26 cellular contexts compared by ENCODE assay signal in the genomic region with DNA sequence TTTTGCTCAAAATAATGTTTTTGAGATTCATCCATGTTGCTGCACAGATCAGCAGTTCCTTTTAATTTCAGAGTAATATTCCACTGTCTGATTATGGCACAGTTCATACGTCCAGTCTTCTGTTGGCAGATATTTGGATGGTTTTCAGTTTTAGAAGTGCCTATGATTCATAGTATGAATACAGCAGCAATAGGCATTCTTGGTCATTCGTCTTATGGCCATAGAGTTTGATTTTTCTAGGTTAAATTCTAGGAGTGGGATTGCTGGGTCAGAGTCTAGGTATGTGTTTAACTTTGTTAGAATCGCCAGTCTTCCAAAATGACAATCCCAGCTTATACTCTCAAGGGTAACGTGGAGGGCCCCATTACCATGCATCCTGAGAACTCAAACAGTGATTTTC. TPM values are rescaled to one million over a fixed set of nuclear protein-coding genes. Genes with fewer than 3 reads are reported as not detected.
DNase-seq lines count a peak whose midpoint lies in the region; ATAC-seq and TF ChIP-seq lines count a peak whose summit lies in the region.
"Had no signal": no experiment of that assay in that cellular context is flagged by ENCODE, and none has a peak within 500 bp of the region (broad histone marks: within the 10 kb centered on the region; RNA-seq: fewer than 3 reads in every experiment).

No MANE protein-coding gene starts in this region.

- H3K9me3 ChIP-seq in fibroblast of lung (ENCODE audit: control insufficient read depth, insufficient read depth, low read depth, low read length): no peaks in the 10 kb centered on the region
- H3K9me3 ChIP-seq: prostate gland had no signal

- no peak overlapping the region for H3K4me3 Mint-ChIP-seq in osteocyte (ENCODE audit: unreplicated experiment)
- H3K4me3 Mint-ChIP-seq: activated naive CD8-positive, alpha-beta T cell treated with anti-CD3 and anti-CD28 coated beads, Interleukin-2, amount 10 ng/mL, durations not matched to agents 7 days and 5 days; activated T-helper 17 cell treated with anti-CD3 and anti-CD28 coated beads, Interleukin-2, amount 50 U/mL, for 72 hours; mesothelial cell of epicardium; natural killer cell had no signal

- H3K4me2 ChIP-seq in fibroblast of lung (ENCODE audit: extremely low read depth, insufficient read depth, low read length): peak overlapping the region; percentile 72

- no peak for ATAC-seq in GM19324 (IDR thresholded peaks at IDR 0.05; ENCODE audit: low FRiP score, unreplicated experiment)
- ATAC-seq: activated T-helper 17 cell treated with anti-CD3 and anti-CD28 coated beads, Interleukin-2, amount 50 U/mL, for 72 hours; natural killer cell had no signal

- H4K20me1 ChIP-seq in fibroblast of lung (ENCODE audit: control insufficient read depth, extremely low read depth, insufficient read depth, low read length): no peaks in the 10 kb centered on the region

- no peaks in the 10 kb centered on the region for H3K36me3 ChIP-seq in fibroblast of lung (ENCODE audit: control insufficient read depth, insufficient read depth, low read length)
- H3K36me3 ChIP-seq: cardiac muscle cell, prostate gland, tibial artery had no signal

- TF ChIP-seq CTCF in fibroblast of lung (conservative IDR thresholded peaks at IDR 0.05 in 1 of 2, IDR thresholded peaks at IDR 0.05 in 1 of 2; ENCODE audit: low read depth in 1 of 2, low read length in 2 of 2) (no peak), osteocyte (IDR thresholded peaks at IDR 0.05) (no peak)

- no peaks in the 10 kb centered on the region for H3K79me2 ChIP-seq in fibroblast of lung (ENCODE audit: control insufficient read depth, insufficient read depth, low read length)

- H3K9me3 Mint-ChIP-seq in osteocyte (ENCODE audit: unreplicated experiment): peaks cover 5% of the 10 kb centered on the region
- H3K9me3 Mint-ChIP-seq: natural killer cell had no signal

- H3K27ac ChIP-seq in fibroblast of lung (ENCODE audit: insufficient read depth, low read length): peak overlapping the region; percentile 85
- H3K27ac ChIP-seq: cardiac muscle cell, prostate gland, tibial artery had no signal

- DNase-seq in HCEC 1CT (peak; percentile 59), amniotic epithelial cell (ENCODE audit: low read depth) (peak; percentile 61), fibroblast of lung (ENCODE audit: low read depth in 2 of 2) (peak; percentile 55 to 79), osteocyte (ENCODE audit: extremely low spot score, unreplicated experiment) (no peak), 8988T (no peak), NCI-H2196 treated with DMSO at 0.1 percent for 48 hours (lab: John Stamatoyannopoulos, UW; ENCODE audit: unreplicated experiment) (no peak)
- DNase-seq in activated CD8-positive, alpha-beta memory T cell treated with anti-CD3 and anti-CD28 coated beads, Interleukin-2, amount 50 U/mL, for 4 hours: no peak
- DNase-seq: activated CD4-positive, alpha-beta T cell treated with anti-CD3 and anti-CD28 coated beads for 48 hours; activated naive CD8-positive, alpha-beta T cell treated with anti-CD3 and anti-CD28 coated beads, Interleukin-2, amount 10 ng/mL, durations not matched to agents 7 days and 5 days; erythroblast; H7; Karpas-422; natural killer cell; NCI-H1105; NCI-H2081 treated with DMSO at 0.1 percent for 48 hours; NCI-H524; small intestine; stimulated activated CD4-positive, alpha-beta T cell treated with anti-CD3 and anti-CD28 coated beads, Interleukin-2, amount 100 ng/mL, for 48 hours; stimulated activated naive CD4-positive, alpha-beta T cell treated with Interleukin-2 at 50 U/mL for 16 hours; T-helper 1 cell had no signal

- H3K4me3 ChIP-seq in fibroblast of lung (replicated peaks in 1 of 4; ENCODE audit: control extremely low read depth in 1 of 4, insufficient read depth in 1 of 4, low read depth in 3 of 4, low read length in 4 of 4): no peak overlapping the region
- H3K4me3 ChIP-seq: cardiac muscle cell, prostate gland, tibial artery had no signal

- no peaks in the 10 kb centered on the region for H3K27me3 ChIP-seq in fibroblast of lung (ENCODE audit: control insufficient read depth, insufficient read depth, low read length)
- H3K27me3 ChIP-seq: cardiac muscle cell, tibial artery had no signal

- peak overlapping the region; percentile 95 for H3K27ac Mint-ChIP-seq in osteocyte (ENCODE audit: unreplicated experiment)
- H3K27ac Mint-ChIP-seq: activated naive CD8-positive, alpha-beta T cell treated with anti-CD3 and anti-CD28 coated beads, Interleukin-2, amount 10 ng/mL, durations not matched to agents 7 days and 5 days; activated T-helper 17 cell treated with anti-CD3 and anti-CD28 coated beads, Interleukin-2, amount 50 U/mL, for 72 hours; mesothelial cell of epicardium; natural killer cell had no signal

- H3K27me3 Mint-ChIP-seq in osteocyte (ENCODE audit: unreplicated experiment): no peaks in the 10 kb centered on the region

- H2AFZ ChIP-seq in fibroblast of lung (ENCODE audit: low read length): no peak overlapping the region

- no peak overlapping the region for H3K9ac ChIP-seq in fibroblast of lung (ENCODE audit: insufficient read depth, low read length)

- H3K4me1 ChIP-seq in fibroblast of lung (ENCODE audit: control insufficient read depth, extremely low read depth, insufficient read depth, low read length): peaks cover 7% of the 10 kb centered on the region
- H3K4me1 ChIP-seq: prostate gland had no signal

- peaks cover 55% of the 10 kb centered on the region for H3K4me1 Mint-ChIP-seq in osteocyte (ENCODE audit: unreplicated experiment)
- H3K4me1 Mint-ChIP-seq: activated naive CD8-positive, alpha-beta T cell treated with anti-CD3 and anti-CD28 coated beads, Interleukin-2, amount 10 ng/mL, durations not matched to agents 7 days and 5 days; activated T-helper 17 cell treated with anti-CD3 and anti-CD28 coated beads, Interleukin-2, amount 50 U/mL, for 72 hours; natural killer cell had no signal

- H3K36me3 Mint-ChIP-seq in osteocyte (ENCODE audit: unreplicated experiment): peaks cover 10% of the 10 kb centered on the region
- H3K36me3 Mint-ChIP-seq: activated naive CD8-positive, alpha-beta T cell treated with anti-CD3 and anti-CD28 coated beads, Interleukin-2, amount 10 ng/mL, durations not matched to agents 7 days and 5 days; natural killer cell had no signal

RNA-seq across cellular contexts. Expression of a gene that starts 11.5 kb away (rescaled TPM):
- total RNA-seq in fibroblast of lung: 5.1 and 5.4 TPM in 2 replicates
- 0.45 and 0.70 TPM in 2 replicates for polyA plus RNA-seq in fibroblast of lung
- polyA plus RNA-seq in fibroblast of lung (2012): 0.81 and 1.0 TPM in 2 replicates
- 0.94 and 2.4 TPM in 2 replicates for polyA minus RNA-seq in fibroblast of lung (ENCODE audit: low replicate concordance)
- total RNA-seq in osteocyte: 12.7 and 14.3 TPM in 2 replicates
- total RNA-seq: activated T-helper 17 cell treated with anti-CD3 and anti-CD28 coated beads, Interleukin-2, amount 50 U/mL, for 72 hours; cardiac muscle cell had no signal
- polyA plus RNA-seq: cardiac muscle cell had no signal

RNA-seq across cellular contexts. Expression of a gene that starts 51.0 kb away (rescaled TPM):
- 81.7 and 126 TPM in 2 replicates for total RNA-seq in fibroblast of lung
- 90.4 and 131 TPM in 2 replicates for polyA plus RNA-seq in fibroblast of lung
- polyA plus RNA-seq in fibroblast of lung (2012): 128 and 258 TPM in 2 replicates
- polyA minus RNA-seq in fibroblast of lung (ENCODE audit: low replicate concordance): 86.5 and 259 TPM in 2 replicates
- 156 and 169 TPM in 2 replicates for total RNA-seq in osteocyte

Comparison
In these comparisons a context has a peak if more than half of its experiments do, and no peak if none do; other contexts are left out.
1. DNase-seq: peak in HCEC 1CT (single experiment), amniotic epithelial cell (single experiment) and fibroblast of lung (2 of 2); none in osteocyte (single experiment), activated CD8-positive, alpha-beta memory T cell treated with anti-CD3 and anti-CD28 coated beads, Interleukin-2, amount 50 U/mL, for 4 hours (single experiment), 8988T (single experiment) and NCI-H2196 treated with DMSO at 0.1 percent for 48 hours (single experiment).